In genomic region chr3:177569193-177569592, GRCh38 we compare ENCODE assay signal across 27 cellular contexts.
"Had no signal": no experiment of that assay in that cellular context is flagged by ENCODE, and none has a peak within 500 bp of the region (broad histone marks: within the 10 kb centered on the region; RNA-seq: fewer than 3 reads in every experiment).

No MANE protein-coding gene starts in this region.

- H3K4me3 Mint-ChIP-seq: dendritic cell treated with granulocyte-macrophage colony-stimulating factor and Interleukin-4, amounts not matched to agents 40 ng/mL and 50 ng/mL, for 4 days; neural crest cell; stimulated activated naive CD8-positive, alpha-beta T cell treated with anti-CD3 and anti-CD28 coated beads, Interleukin-15, Interleukin-2, amounts not matched to agents 100 ng/mL and 50 ng/mL, for 24 hours had no signal

- H3K27ac ChIP-seq: foreskin keratinocyte, ovary, transverse colon, vagina, VCaP had no signal

- FAIRE-seq: astrocyte had no signal

- DNase-seq: activated CD4-positive, alpha-beta T cell treated with anti-CD3 and anti-CD28 coated beads, Interleukin-2, amount 50 U/mL, for 1 hour; activated CD4-positive, CD25-positive, alpha-beta regulatory T cell treated with anti-CD3 and anti-CD28 coated beads, Interleukin-2, amount 50 U/mL, for 72 hours; activated CD8-positive, alpha-beta memory T cell treated with anti-CD3 and anti-CD28 coated beads for 24 hours; activated CD8-positive, alpha-beta memory T cell treated with anti-CD3 and anti-CD28 coated beads, Interleukin-2, amount 50 U/mL, for 48 hours; activated effector memory CD4-positive, alpha-beta T cell treated with anti-CD3 and anti-CD28 coated beads, Interleukin-2, amount 50 U/mL, for 16 hours; activated naive CD4-positive, alpha-beta T cell treated with anti-CD3 and anti-CD28 coated beads, Interleukin-2, amount 50 U/mL, for 16 hours; activated T-cell treated with anti-CD3 and anti-CD28 coated beads, Interleukin-2, amount 50 U/mL, for 48 hours; effector CD8-positive, alpha-beta T cell; foreskin keratinocyte; glutamatergic neuron; hypothalamus; islet precursor cell; left colon; midbrain; ovary; stimulated activated CD4-positive, alpha-beta T cell treated with anti-CD3 and anti-CD28 coated beads, Interleukin-1b, Interleukin-23, amount 100 ng/mL, for 48 hours; stimulated activated CD8-positive, alpha-beta memory T cell treated with anti-CD3 and anti-CD28 coated beads, Interleukin-4, amount 100 ng/mL, for 48 hours; SW 1271; T-helper 2 cell; transverse colon had no signal

- H3K36me3 ChIP-seq: ovary, transverse colon, vagina had no signal

- H3K27ac Mint-ChIP-seq: dendritic cell treated with granulocyte-macrophage colony-stimulating factor and Interleukin-4, amounts not matched to agents 40 ng/mL and 50 ng/mL, for 4 days; stimulated activated naive CD8-positive, alpha-beta T cell treated with anti-CD3 and anti-CD28 coated beads, Interleukin-15, Interleukin-2, amounts not matched to agents 100 ng/mL and 50 ng/mL, for 24 hours had no signal

- H3K9me3 ChIP-seq: ovary, transverse colon, vagina had no signal

- ATAC-seq: foreskin keratinocyte, left colon, sciatic nerve had no signal

- H3K27me3 Mint-ChIP-seq: stimulated activated naive CD8-positive, alpha-beta T cell treated with anti-CD3 and anti-CD28 coated beads, Interleukin-15, Interleukin-2, amounts not matched to agents 100 ng/mL and 50 ng/mL, for 24 hours had no signal

- H3K4me3 ChIP-seq: ovary, transverse colon, vagina had no signal

- H3K9me3 Mint-ChIP-seq: dendritic cell treated with granulocyte-macrophage colony-stimulating factor and Interleukin-4, amounts not matched to agents 40 ng/mL and 50 ng/mL, for 4 days had no signal

- H3K27me3 ChIP-seq: foreskin keratinocyte, ovary, transverse colon, vagina had no signal
